ENCODE assay signal across 9 cellular contexts in the genomic region with DNA sequence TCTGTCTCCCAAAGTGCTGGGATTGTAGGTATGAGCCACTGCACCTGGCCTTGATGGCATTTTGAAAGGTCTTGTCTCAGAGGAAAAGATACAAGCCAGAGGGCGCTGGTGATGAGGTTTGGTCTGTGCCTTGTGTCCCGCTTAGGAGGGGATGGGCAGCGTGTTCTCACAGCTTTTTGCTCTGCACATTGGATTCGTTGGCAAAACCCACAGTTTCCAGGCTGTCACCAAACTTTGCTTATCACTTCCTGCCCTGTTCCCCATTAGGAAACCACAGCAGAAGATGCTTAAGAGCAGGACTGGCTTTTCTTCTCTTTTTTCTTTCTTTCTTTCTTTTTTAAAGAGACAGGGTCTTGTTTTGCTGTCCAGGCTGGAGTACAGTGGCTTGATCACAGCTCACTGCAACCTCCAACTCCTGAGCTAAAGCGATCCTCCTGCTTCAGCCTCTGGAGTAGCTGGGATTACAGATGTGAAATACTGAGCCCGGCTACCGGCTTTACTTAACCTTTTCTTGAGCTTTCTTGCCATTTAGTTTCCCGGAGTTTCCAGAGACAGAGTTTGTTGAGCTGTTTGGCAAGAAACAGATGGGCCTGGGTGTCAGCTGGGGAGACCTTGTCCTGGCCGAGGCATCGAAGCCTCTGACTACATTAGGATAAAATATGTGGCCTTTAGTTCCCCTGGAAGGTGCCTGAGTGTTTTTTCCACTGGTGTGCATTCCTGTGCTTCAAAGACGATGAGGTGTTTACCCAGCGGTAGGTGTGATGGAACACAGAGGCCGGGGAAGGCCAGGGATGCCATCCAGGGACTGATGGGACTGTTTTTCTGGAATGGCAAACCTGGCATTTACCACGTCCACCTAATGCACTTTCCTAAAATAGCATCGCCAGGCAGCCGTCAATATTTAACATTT.
DNase-seq lines count a peak whose midpoint lies in the region; ATAC-seq and TF ChIP-seq lines count a peak whose summit lies in the region.
"Had no signal": no experiment of that assay in that cellular context is flagged by ENCODE, and none has a peak within 500 bp of the region (broad histone marks: within the 10 kb centered on the region; RNA-seq: fewer than 3 reads in every experiment).

No MANE protein-coding gene starts in this region.

- H2BK15ac ChIP-seq in mesenchymal stem cell (ENCODE audit: low read depth, poor library complexity, severe bottlenecking), result no peak overlapping the region

- H2AK5ac ChIP-seq in mesenchymal stem cell (ENCODE audit: low read length, severe bottlenecking) (peak overlapping the region; percentile 7), trophoblast cell (ENCODE audit: low read length) (no peak overlapping the region)

- DNase-seq in CMK (ENCODE audit: low read depth) (peak; percentile 86), mesenchymal stem cell (peak; percentile 41), trophoblast cell (no peak), activated gamma-delta T cell treated with Interleukin-2 at 50 U/mL for 16 hours (no peak), HEK293T (ENCODE audit: extremely low spot score) (no peak)
- peak; percentile 99 for DNase-seq in Jurkat, Clone E6-1 (ENCODE audit: low read depth, low spot score)
- DNase-seq in activated CD8-positive, alpha-beta T cell treated with anti-CD3 and anti-CD28 coated beads for 36 hours, result peak; percentile 44
- DNase-seq in activated CD8-positive, alpha-beta memory T cell treated with anti-CD3 and anti-CD28 coated beads, Interleukin-2, amount 50 U/mL, for 4 hours, result no peak
- DNase-seq: NCI-H526 treated with DMSO at 0.1 percent for 48 hours had no signal

- no peak overlapping the region for H3K4me3 ChIP-seq in Jurkat, Clone E6-1 (ENCODE audit: low read length)
- H3K4me3 ChIP-seq in mesenchymal stem cell (ENCODE audit: insufficient read depth in 1 of 2, low read depth in 1 of 2, low read length in 2 of 2), result no peak overlapping the region
- no peak overlapping the region for H3K4me3 ChIP-seq in trophoblast cell (ENCODE audit: low read depth, low read length)

- peaks cover 38 to 68% of the 10 kb centered on the region in 2 experiments for H3K36me3 ChIP-seq in mesenchymal stem cell (ENCODE audit: control insufficient read depth in 1 of 2, insufficient read depth in 2 of 2, low read depth in 1 of 2, low read length in 2 of 2)
- H3K36me3 ChIP-seq in trophoblast cell (ENCODE audit: control insufficient read depth in 1 of 2, insufficient read depth in 2 of 2, low read length in 2 of 2), result peaks cover 11 to 14% of the 10 kb centered on the region in 2 experiments

- H3K9ac ChIP-seq in mesenchymal stem cell (ENCODE audit: low read length) (no peak overlapping the region), trophoblast cell (ENCODE audit: low read length) (no peak overlapping the region)

- no peaks in the 10 kb centered on the region for H3K79me2 ChIP-seq in trophoblast cell (ENCODE audit: control insufficient read depth, insufficient read depth, low read length, poor library complexity)

- no peak for TF ChIP-seq CTCF in activated CD8-positive, alpha-beta T cell treated with anti-CD3 and anti-CD28 coated beads for 36 hours (IDR thresholded peaks at IDR 0.05)

- no peak overlapping the region for H2AFZ ChIP-seq in mesenchymal stem cell (ENCODE audit: low read depth, low read length)
- no peak overlapping the region for H2AFZ ChIP-seq in trophoblast cell (ENCODE audit: insufficient read depth, low read length, poor library complexity)

- H3K36me3 Mint-ChIP-seq in activated CD8-positive, alpha-beta T cell treated with anti-CD3 and anti-CD28 coated beads for 36 hours (ENCODE audit: low read depth), result peaks cover 44% of the 10 kb centered on the region

- H3K9me3 ChIP-seq in mesenchymal stem cell (ENCODE audit: control insufficient read depth, low read length), result no peaks in the 10 kb centered on the region
- H3K9me3 ChIP-seq in trophoblast cell (ENCODE audit: insufficient read depth, low read depth, low read length), result no peaks in the 10 kb centered on the region

- no peaks in the 10 kb centered on the region for H3K27me3 Mint-ChIP-seq in activated CD8-positive, alpha-beta T cell treated with anti-CD3 and anti-CD28 coated beads for 36 hours

- peak overlapping the region; percentile 34 for H3K27ac Mint-ChIP-seq in activated CD8-positive, alpha-beta T cell treated with anti-CD3 and anti-CD28 coated beads for 36 hours

- intact Hi-C loops in activated CD8-positive, alpha-beta T cell treated with anti-CD3 and anti-CD28 coated beads for 36 hours (cut with micrococcal nuclease), result no loop called here

- peak overlapping the region; percentile 25 for H4K91ac ChIP-seq in mesenchymal stem cell (ENCODE audit: low read length)
- no peak overlapping the region for H4K91ac ChIP-seq in trophoblast cell (ENCODE audit: low read depth, low read length)

- H3K4me2 ChIP-seq in mesenchymal stem cell (ENCODE audit: low read length, poor library complexity, severe bottlenecking) (no peak overlapping the region), trophoblast cell (ENCODE audit: low read length) (no peak overlapping the region)

- H2BK120ac ChIP-seq in mesenchymal stem cell (ENCODE audit: low read depth, low read length) (no peak overlapping the region), trophoblast cell (ENCODE audit: insufficient read depth, low read length, poor library complexity) (no peak overlapping the region)

- WGBS in mesenchymal stem cell, result 83% methylated on average over 13 of the region's 16 CpGs
- no CpG with 5 or more reads among the region's 16 CpGs for WGBS in trophoblast cell (ENCODE audit: extremely low coverage, insufficient coverage, insufficient read length)

- H3K27ac ChIP-seq in mesenchymal stem cell (ENCODE audit: low read length, poor library complexity, severe bottlenecking) (no peak overlapping the region), trophoblast cell (ENCODE audit: low read depth, low read length) (no peak overlapping the region)

- H3K27me3 ChIP-seq in mesenchymal stem cell (ENCODE audit: control insufficient read depth in 1 of 2, insufficient read depth in 1 of 2, low read length in 2 of 2), result no peaks in the 10 kb centered on the region
- no peaks in the 10 kb centered on the region for H3K27me3 ChIP-seq in trophoblast cell (ENCODE audit: insufficient read depth, low read length)

- peak; percentile 49 for ATAC-seq in activated CD8-positive, alpha-beta T cell treated with anti-CD3 and anti-CD28 coated beads for 36 hours

- H3K18ac ChIP-seq in mesenchymal stem cell (ENCODE audit: low read depth in 1 of 2, low read length in 2 of 2) (peak overlapping the region in 1 of 2 experiments; percentile 11), trophoblast cell (ENCODE audit: low read length) (no peak overlapping the region)

- H4K12ac ChIP-seq in trophoblast cell (ENCODE audit: low read depth, low read length), result no peak overlapping the region

- no peaks in the 10 kb centered on the region for H3K9me3 Mint-ChIP-seq in activated CD8-positive, alpha-beta T cell treated with anti-CD3 and anti-CD28 coated beads for 36 hours

- H3K4ac ChIP-seq in mesenchymal stem cell (ENCODE audit: low read depth in 1 of 2, low read length in 2 of 2) (peak overlapping the region in 1 of 2 experiments; percentile 5), trophoblast cell (ENCODE audit: low read depth, low read length) (no peak overlapping the region)

- no peak overlapping the region for H4K8ac ChIP-seq in mesenchymal stem cell (ENCODE audit: low read length)
- H4K8ac ChIP-seq in trophoblast cell (ENCODE audit: low read depth, low read length), result no peak overlapping the region

- POLR2A ChIA-PET in activated CD8-positive, alpha-beta T cell treated with anti-CD3 and anti-CD28 coated beads for 36 hours (lab: Charles Lee), result interaction anchor here (0.9 kb wide), 1 partner anchor 10 kb away, joined by 5 read pairs; no protein-coding TSS in a partner anchor
- POLR2A ChIA-PET in HEK293T (lab: Yijun Ruan, JAX), result no interaction called here

- H3K4me3 Mint-ChIP-seq in activated CD8-positive, alpha-beta T cell treated with anti-CD3 and anti-CD28 coated beads for 36 hours, result no peak overlapping the region

- H3K23ac ChIP-seq in mesenchymal stem cell (ENCODE audit: low read length in 2 of 2), result no peak overlapping the region
- H3K23ac ChIP-seq in trophoblast cell (ENCODE audit: low read length), result no peak overlapping the region

- H2BK5ac ChIP-seq in mesenchymal stem cell (ENCODE audit: low read depth, low read length, poor library complexity, severe bottlenecking), result no peak overlapping the region
- no peak overlapping the region for H2BK5ac ChIP-seq in trophoblast cell (ENCODE audit: low read depth, low read length, poor library complexity)

- H2BK12ac ChIP-seq in mesenchymal stem cell (ENCODE audit: low read length in 2 of 2) (no peak overlapping the region), trophoblast cell (ENCODE audit: low read length) (no peak overlapping the region)

- peaks cover 19% of the 10 kb centered on the region for H3K4me1 Mint-ChIP-seq in activated CD8-positive, alpha-beta T cell treated with anti-CD3 and anti-CD28 coated beads for 36 hours (ENCODE audit: low read depth)

- H3K14ac ChIP-seq in mesenchymal stem cell (ENCODE audit: low read length in 2 of 2), result peak overlapping the region in 1 of 2 experiments; percentile 59
- H3K14ac ChIP-seq in trophoblast cell (ENCODE audit: low read length), result no peak overlapping the region

- CTCF ChIA-PET in activated CD8-positive, alpha-beta T cell treated with anti-CD3 and anti-CD28 coated beads for 36 hours (lab: Charles Lee), result interaction anchor here (0.7 to 1.3 kb wide), 3 partner anchors 11 to 190 kb away, joined by 3 read pairs; no protein-coding TSS in a partner anchor
- CTCF ChIA-PET in HEK293T (lab: Yijun Ruan, JAX), result interaction anchor here (0.6 kb wide), 1 partner anchor 134 kb away, joined by 3 read pairs; no protein-coding TSS in a partner anchor

- H3K4me1 ChIP-seq in mesenchymal stem cell (ENCODE audit: control insufficient read depth, insufficient read depth, low read depth, low read length) (peaks cover 8% of the 10 kb centered on the region), trophoblast cell (ENCODE audit: control insufficient read depth in 1 of 2, insufficient read depth in 2 of 2, low read length in 2 of 2) (peaks cover 0 to 4% of the 10 kb centered on the region in 2 experiments)

- H3K79me1 ChIP-seq in mesenchymal stem cell (replicated peaks; ENCODE audit: low read length, poor library complexity, severe bottlenecking), result no peaks in the 10 kb centered on the region
- no peaks in the 10 kb centered on the region for H3K79me1 ChIP-seq in trophoblast cell (ENCODE audit: low read length)

TF ChIP-seq in HEK293T, 16 proteins besides CTCF, POLR2A, EP300 and RAD21 (continues in another document):
- no peak for TF ChIP-seq ELF4 (IDR thresholded peaks at IDR 0.05)
- TF ChIP-seq, protein P1, sequence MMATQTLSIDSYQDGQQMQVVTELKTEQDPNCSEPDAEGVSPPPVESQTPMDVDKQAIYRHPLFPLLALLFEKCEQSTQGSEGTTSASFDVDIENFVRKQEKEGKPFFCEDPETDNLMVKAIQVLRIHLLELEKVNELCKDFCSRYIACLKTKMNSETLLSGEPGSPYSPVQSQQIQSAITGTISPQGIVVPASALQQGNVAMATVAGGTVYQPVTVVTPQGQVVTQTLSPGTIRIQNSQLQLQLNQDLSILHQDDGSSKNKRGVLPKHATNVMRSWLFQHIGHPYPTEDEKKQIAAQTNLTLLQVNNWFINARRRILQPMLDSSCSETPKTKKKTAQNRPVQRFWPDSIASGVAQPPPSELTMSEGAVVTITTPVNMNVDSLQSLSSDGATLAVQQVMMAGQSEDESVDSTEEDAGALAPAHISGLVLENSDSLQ (IDR thresholded peaks at IDR 0.05), result no peak
- no peak for TF ChIP-seq CTBP1 (IDR thresholded peaks at IDR 0.05; ENCODE audit: borderline replicate concordance)

Comparison
In these comparisons a context has a peak if more than half of its experiments do, and no peak if none do; other contexts are left out.
1. DNase-seq: peak in CMK (single experiment), Jurkat, Clone E6-1 (single experiment), activated CD8-positive, alpha-beta T cell treated with anti-CD3 and anti-CD28 coated beads for 36 hours (single experiment) and mesenchymal stem cell (single experiment); none in trophoblast cell (0 of 2), activated CD8-positive, alpha-beta memory T cell treated with anti-CD3 and anti-CD28 coated beads, Interleukin-2, amount 50 U/mL, for 4 hours (single experiment), activated gamma-delta T cell treated with Interleukin-2 at 50 U/mL for 16 hours (single experiment) and HEK293T (single experiment).